Comparison of ENCODE assay signal across 15 cellular contexts in the genomic region with DNA sequence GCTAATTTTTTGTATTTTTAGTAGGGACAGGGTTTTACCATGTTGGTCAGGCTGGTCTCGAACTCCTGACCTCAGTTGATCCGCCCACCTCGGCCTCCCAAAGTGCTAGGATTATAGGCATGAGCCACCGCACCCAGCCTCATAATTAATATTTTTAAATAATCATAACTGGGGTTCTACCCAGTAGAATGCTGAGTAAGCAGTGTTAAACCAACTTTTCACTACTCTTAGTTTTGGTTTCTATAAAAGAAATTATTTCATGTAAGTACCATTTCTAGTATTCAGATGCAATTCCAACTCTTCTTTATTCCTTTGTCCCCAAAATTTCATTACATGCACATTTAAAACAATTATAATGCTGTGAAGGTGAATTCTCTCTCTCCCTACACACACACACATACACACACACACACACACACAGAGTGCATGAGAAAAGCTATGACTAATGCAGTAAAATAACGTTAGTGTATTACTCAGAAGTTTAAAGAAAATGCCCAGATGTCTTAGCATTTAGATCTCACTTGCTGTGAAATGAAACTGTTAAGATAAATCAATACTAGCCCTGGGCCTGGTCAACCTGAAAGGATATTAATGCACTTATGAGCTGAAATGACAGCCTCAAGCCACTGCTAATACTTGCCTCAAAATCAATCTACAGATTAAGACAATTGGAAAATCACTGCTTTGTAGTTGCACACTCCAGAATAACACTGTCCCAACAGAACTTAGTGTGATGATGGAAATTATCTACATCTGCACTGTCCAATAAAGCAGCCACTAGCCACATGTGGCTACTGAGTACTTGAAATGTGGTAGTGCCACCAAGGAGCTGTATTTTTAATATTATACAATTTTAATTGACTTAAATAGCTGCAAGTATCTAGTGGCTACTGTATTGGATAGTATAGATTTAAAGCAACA. TPM values are rescaled to one million over a fixed set of nuclear protein-coding genes. Genes with fewer than 3 reads are reported as not detected.
DNase-seq lines count a peak whose midpoint lies in the region; ATAC-seq and TF ChIP-seq lines count a peak whose summit lies in the region.
"Had no signal": no experiment of that assay in that cellular context is flagged by ENCODE, and none has a peak within 500 bp of the region (broad histone marks: within the 10 kb centered on the region; RNA-seq: fewer than 3 reads in every experiment).

No MANE protein-coding gene starts in this region.

- H3K27ac ChIP-seq in GM23248: peak overlapping the region; percentile 36
- H3K27ac ChIP-seq: thoracic aorta, VCaP had no signal

- H4K20me1 ChIP-seq in GM23248 (ENCODE audit: insufficient read depth): no peaks in the 10 kb centered on the region; the same call in 1 of the 2 replicates

- peak overlapping the region; percentile 40 for H3K4me2 ChIP-seq in GM23248 (ENCODE audit: unreplicated experiment)

- in situ Hi-C loops in GM23248 (cut with MboI): no loop called here

- peaks cover 24% of the 10 kb centered on the region for H3F3A ChIP-seq in GM23248 (ENCODE audit: insufficient read depth)

- H3K36me3 ChIP-seq in GM23248 (ENCODE audit: low read depth): peaks cover 21% of the 10 kb centered on the region; the same call in 1 of the 2 replicates
- H3K36me3 ChIP-seq: thoracic aorta had no signal

- 77 to 79% methylated on average over 5 of the region's 5 CpGs for WGBS in GM23248 (ENCODE audit: low coverage in 1 of 2, low lambda C conversion rate in 2 of 2, missing lambda C conversion rate in 2 of 2), 2 experiments

- ATAC-seq in SK-N-SH treated with all-trans-retinoic acid at 6 μM for 48 hours: peak; percentile 82

- 0 out of 2 replicates have a peak overlapping the region, but pooled peaks have one; percentile 9 for H3K9ac ChIP-seq in GM23248

- peaks cover 23% of the 10 kb centered on the region for H3K4me1 ChIP-seq in GM23248 (ENCODE audit: insufficient read depth)

- no peaks in the 10 kb centered on the region for H3K9me2 ChIP-seq in GM23248 (ENCODE audit: insufficient read depth)

- H3K4me3 ChIP-seq in GM23248: no peak overlapping the region
- H3K4me3 ChIP-seq: mucosa of descending colon, thoracic aorta had no signal

- DNase-seq in GM23248 (peak; percentile 83), fibroblast of peridontal ligament (ENCODE audit: extremely low read depth) (peak; percentile 77), stromal cell of bone marrow (ENCODE audit: low read depth) (peak; percentile 47), KG1 (lab: John Stamatoyannopoulos, UW) (no peak), NCI-H345 treated with DMSO at 0.1 percent for 48 hours (lab: John Stamatoyannopoulos, UW; ENCODE audit: unreplicated experiment) (no peak)
- no peak for DNase-seq in stimulated activated naive CD4-positive, alpha-beta T cell (lab: John Stamatoyannopoulos, UW)
- DNase-seq: DMS53, endodermal cell, mucosa of descending colon, NCI-H1105 treated with DMSO at 0.1 percent for 48 hours, NCI-H524 treated with DMSO at 0.1 percent for 48 hours, retina had no signal

- H3K9me3 ChIP-seq in GM23248 (ENCODE audit: low read depth): no peaks in the 10 kb centered on the region
- H3K9me3 ChIP-seq: mucosa of descending colon, thoracic aorta had no signal

- no peaks in the 10 kb centered on the region for H3K27me3 ChIP-seq in GM23248 (replicated peaks; ENCODE audit: insufficient read depth)

- H3K79me2 ChIP-seq in GM23248 (ENCODE audit: insufficient read depth): peaks cover 63% of the 10 kb centered on the region

- H2AFZ ChIP-seq in GM23248: no peak overlapping the region

TF ChIP-seq in SK-N-SH treated with all-trans-retinoic acid at 6 μM for 48 hours, 23 proteins besides CTCF, POLR2A, EP300 and RAD21:
- peak; percentile 35; the same call in 1 of the 2 replicates for TF ChIP-seq ZC3H10 (CRISPR knock-in tag; IDR thresholded peaks at IDR 0.05)
- TF ChIP-seq, protein P1, sequence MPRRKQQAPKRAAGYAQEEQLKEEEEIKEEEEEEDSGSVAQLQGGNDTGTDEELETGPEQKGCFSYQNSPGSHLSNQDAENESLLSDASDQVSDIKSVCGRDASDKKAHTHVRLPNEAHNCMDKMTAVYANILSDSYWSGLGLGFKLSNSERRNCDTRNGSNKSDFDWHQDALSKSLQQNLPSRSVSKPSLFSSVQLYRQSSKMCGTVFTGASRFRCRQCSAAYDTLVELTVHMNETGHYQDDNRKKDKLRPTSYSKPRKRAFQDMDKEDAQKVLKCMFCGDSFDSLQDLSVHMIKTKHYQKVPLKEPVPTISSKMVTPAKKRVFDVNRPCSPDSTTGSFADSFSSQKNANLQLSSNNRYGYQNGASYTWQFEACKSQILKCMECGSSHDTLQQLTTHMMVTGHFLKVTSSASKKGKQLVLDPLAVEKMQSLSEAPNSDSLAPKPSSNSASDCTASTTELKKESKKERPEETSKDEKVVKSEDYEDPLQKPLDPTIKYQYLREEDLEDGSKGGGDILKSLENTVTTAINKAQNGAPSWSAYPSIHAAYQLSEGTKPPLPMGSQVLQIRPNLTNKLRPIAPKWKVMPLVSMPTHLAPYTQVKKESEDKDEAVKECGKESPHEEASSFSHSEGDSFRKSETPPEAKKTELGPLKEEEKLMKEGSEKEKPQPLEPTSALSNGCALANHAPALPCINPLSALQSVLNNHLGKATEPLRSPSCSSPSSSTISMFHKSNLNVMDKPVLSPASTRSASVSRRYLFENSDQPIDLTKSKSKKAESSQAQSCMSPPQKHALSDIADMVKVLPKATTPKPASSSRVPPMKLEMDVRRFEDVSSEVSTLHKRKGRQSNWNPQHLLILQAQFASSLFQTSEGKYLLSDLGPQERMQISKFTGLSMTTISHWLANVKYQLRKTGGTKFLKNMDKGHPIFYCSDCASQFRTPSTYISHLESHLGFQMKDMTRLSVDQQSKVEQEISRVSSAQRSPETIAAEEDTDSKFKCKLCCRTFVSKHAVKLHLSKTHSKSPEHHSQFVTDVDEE (CRISPR knock-in tag; IDR thresholded peaks at IDR 0.05): no peak
- TF ChIP-seq ZFP30 (CRISPR knock-in tag; IDR thresholded peaks at IDR 0.05): no peak
- no peak for TF ChIP-seq OSR1 (CRISPR knock-in tag; IDR thresholded peaks at IDR 0.05)
- TF ChIP-seq ISL1 (CRISPR knock-in tag; IDR thresholded peaks at IDR 0.05): peak; percentile 56
- TF ChIP-seq, protein P2, sequence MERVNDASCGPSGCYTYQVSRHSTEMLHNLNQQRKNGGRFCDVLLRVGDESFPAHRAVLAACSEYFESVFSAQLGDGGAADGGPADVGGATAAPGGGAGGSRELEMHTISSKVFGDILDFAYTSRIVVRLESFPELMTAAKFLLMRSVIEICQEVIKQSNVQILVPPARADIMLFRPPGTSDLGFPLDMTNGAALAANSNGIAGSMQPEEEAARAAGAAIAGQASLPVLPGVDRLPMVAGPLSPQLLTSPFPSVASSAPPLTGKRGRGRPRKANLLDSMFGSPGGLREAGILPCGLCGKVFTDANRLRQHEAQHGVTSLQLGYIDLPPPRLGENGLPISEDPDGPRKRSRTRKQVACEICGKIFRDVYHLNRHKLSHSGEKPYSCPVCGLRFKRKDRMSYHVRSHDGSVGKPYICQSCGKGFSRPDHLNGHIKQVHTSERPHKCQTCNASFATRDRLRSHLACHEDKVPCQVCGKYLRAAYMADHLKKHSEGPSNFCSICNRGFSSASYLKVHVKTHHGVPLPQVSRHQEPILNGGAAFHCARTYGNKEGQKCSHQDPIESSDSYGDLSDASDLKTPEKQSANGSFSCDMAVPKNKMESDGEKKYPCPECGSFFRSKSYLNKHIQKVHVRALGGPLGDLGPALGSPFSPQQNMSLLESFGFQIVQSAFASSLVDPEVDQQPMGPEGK (CRISPR knock-in tag; IDR thresholded peaks at IDR 0.05; ENCODE audit: borderline replicate concordance): peak; percentile 69; the same call in 1 of the 2 replicates
TF ChIP-seq in SK-N-SH treated with all-trans-retinoic acid at 6 μM for 48 hours: peak in this region for 3.

RNA-seq across cellular contexts. Expression of a gene that starts 36.0 kb away (rescaled TPM):
- total RNA-seq in GM23248 (2014; rRNA removed; shearing (Covaris generic)): 13.3 and 21.2 TPM in 2 replicates
- 5.7 and 7.8 TPM in 2 replicates for polyA plus RNA-seq in GM23248 (2016; fragmentation: Nextera tagmentation; extraction: Ambion mirVana)

RNA-seq across cellular contexts. Expression of a gene that starts 44.0 kb away (rescaled TPM):
- 70.0 and 70.1 TPM in 2 replicates for total RNA-seq in GM23248 (2014; rRNA removed; shearing (Covaris generic))
- 65.6 and 67.9 TPM in 2 replicates for polyA plus RNA-seq in GM23248 (2016; fragmentation: Nextera tagmentation; extraction: Ambion mirVana)

Comparison
In these comparisons a context has a peak if more than half of its experiments do, and no peak if none do; other contexts are left out.
1. DNase-seq: peak in GM23248 (single experiment), fibroblast of peridontal ligament (single experiment) and stromal cell of bone marrow (single experiment); none in KG1 (single experiment), stimulated activated naive CD4-positive, alpha-beta T cell (0 of 6) and NCI-H345 treated with DMSO at 0.1 percent for 48 hours (single experiment).